In genomic region chr1:207981976-207982375, GRCh38 we compare ENCODE assay signal across 8 cellular contexts.
DNase-seq lines count a peak whose midpoint lies in the region; ATAC-seq and TF ChIP-seq lines count a peak whose summit lies in the region.

No MANE protein-coding gene starts in this region.

- no peaks in the 10 kb centered on the region for H3K36me3 Mint-ChIP-seq in activated CD4-positive, alpha-beta memory T cell treated with anti-CD3 and anti-CD28 coated beads, Interleukin-2, amount 10 ng/mL, durations not matched to agents 7 days and 5 days (ENCODE audit: low read depth)

- H3K27ac Mint-ChIP-seq in activated CD4-positive, alpha-beta memory T cell treated with anti-CD3 and anti-CD28 coated beads, Interleukin-2, amount 10 ng/mL, durations not matched to agents 7 days and 5 days: no peak overlapping the region

- H3K27ac ChIP-seq in liver (ENCODE audit: low read depth in 1 of 2, low read length in 2 of 2): no peak overlapping the region
- H3K27ac ChIP-seq in Peyer's patch: no peak overlapping the region

- no peaks in the 10 kb centered on the region for H3K9me3 ChIP-seq in liver (ENCODE audit: control insufficient read depth in 4 of 4, low read length in 3 of 4)
- H3K9me3 ChIP-seq in Peyer's patch: no peaks in the 10 kb centered on the region

- H3K9me3 Mint-ChIP-seq in activated CD4-positive, alpha-beta memory T cell treated with anti-CD3 and anti-CD28 coated beads, Interleukin-2, amount 10 ng/mL, durations not matched to agents 7 days and 5 days: no peaks in the 10 kb centered on the region

- WGBS in liver: 61% methylated on average over 2 of the region's 2 CpGs

- no peak overlapping the region for H3K4me3 ChIP-seq in GM06990 (replicated peaks; ENCODE audit: low read depth, low read length)
- no peak overlapping the region for H3K4me3 ChIP-seq in liver (ENCODE audit: low read depth in 1 of 3, low read length in 3 of 3)
- no peak overlapping the region for H3K4me3 ChIP-seq in Peyer's patch

- H3K27me3 Mint-ChIP-seq in activated CD4-positive, alpha-beta memory T cell treated with anti-CD3 and anti-CD28 coated beads, Interleukin-2, amount 10 ng/mL, durations not matched to agents 7 days and 5 days: peaks cover 20% of the 10 kb centered on the region

- H3K27me3 ChIP-seq in GM06990 (replicated peaks; ENCODE audit: control insufficient read depth, insufficient read depth, low read length): no peaks in the 10 kb centered on the region; the same call in 1 of the 2 replicates
- H3K27me3 ChIP-seq in liver (ENCODE audit: control insufficient read depth in 4 of 4, insufficient read depth in 4 of 4, low read length in 3 of 4): no peaks in the 10 kb centered on the region
- H3K27me3 ChIP-seq in Peyer's patch: no peaks in the 10 kb centered on the region

- TF ChIP-seq RAD21 in liver (IDR thresholded peaks at IDR 0.05): peak in 1 of 2 donors; percentile 51

- TF ChIP-seq POLR2A in Peyer's patch (IDR thresholded peaks at IDR 0.05): no peak

- peak; percentile 71 for TF ChIP-seq CTCF in GM06990 (IDR thresholded peaks at IDR 0.05; ENCODE audit: insufficient read depth, low read length, poor library complexity, severe bottlenecking)
- peak; percentile 29 for TF ChIP-seq CTCF in liver (IDR thresholded peaks at IDR 0.05; ENCODE audit: low read depth, low read length, missing input control)
- peak in 1 of 6 experiments; percentile 7 for TF ChIP-seq CTCF in Peyer's patch (IDR thresholded peaks at IDR 0.05)

- CTCF ChIA-PET in activated CD4-positive, alpha-beta memory T cell treated with anti-CD3 and anti-CD28 coated beads, Interleukin-2, amount 10 ng/mL, durations not matched to agents 7 days and 5 days (lab: Charles Lee): interaction anchor here (0.6 to 1.1 kb wide), 2 partner anchors 11 to 17 kb away, joined by 3 read pairs; no protein-coding TSS in a partner anchor

- H3K4me1 Mint-ChIP-seq in activated CD4-positive, alpha-beta memory T cell treated with anti-CD3 and anti-CD28 coated beads, Interleukin-2, amount 10 ng/mL, durations not matched to agents 7 days and 5 days: no peaks in the 10 kb centered on the region

- H3K36me3 ChIP-seq in GM06990 (ENCODE audit: control insufficient read depth, insufficient read depth, low read length) (no peaks in the 10 kb centered on the region), liver (ENCODE audit: control insufficient read depth in 4 of 4, insufficient read depth in 3 of 4, low read depth in 1 of 4, low read length in 3 of 4) (no peaks in the 10 kb centered on the region), Peyer's patch (no peaks in the 10 kb centered on the region)

- H3K4me3 Mint-ChIP-seq in activated CD4-positive, alpha-beta memory T cell treated with anti-CD3 and anti-CD28 coated beads, Interleukin-2, amount 10 ng/mL, durations not matched to agents 7 days and 5 days: no peak overlapping the region

- H3K4me1 ChIP-seq in liver (ENCODE audit: control insufficient read depth in 4 of 4, insufficient read depth in 4 of 4, low read length in 3 of 4): no peaks in the 10 kb centered on the region
- H3K4me1 ChIP-seq in Peyer's patch: peaks cover 0 to 9% (median 0%) of the 10 kb centered on the region in 4 donors

- DNase-seq in GM06990 (ENCODE audit: extremely low read depth, insufficient read length): no peak
- DNase-seq in putamen (ENCODE audit: low spot score): no peak
- no peak for DNase-seq in Peyer's patch
- DNase-seq in activated CD4-positive, alpha-beta memory T cell treated with anti-CD3 and anti-CD28 coated beads, Interleukin-2, amount 10 ng/mL, durations not matched to agents 7 days and 5 days: no peak

- POLR2A ChIA-PET in activated CD4-positive, alpha-beta memory T cell treated with anti-CD3 and anti-CD28 coated beads, Interleukin-2, amount 10 ng/mL, durations not matched to agents 7 days and 5 days (lab: Charles Lee): no interaction called here

- H3K9ac ChIP-seq in liver (ENCODE audit: low read depth in 1 of 2, low read length in 2 of 2): no peak overlapping the region

- ATAC-seq in HG02852 (IDR thresholded peaks at IDR 0.05; ENCODE audit: unreplicated experiment) (peak; percentile 56), SK-N-SH treated with all-trans-retinoic acid at 6 μM for 48 hours (peak; percentile 91), HG03378 (IDR thresholded peaks at IDR 0.05; ENCODE audit: unreplicated experiment) (no peak)

TF ChIP-seq in SK-N-SH treated with all-trans-retinoic acid at 6 μM for 48 hours, 23 proteins besides CTCF, POLR2A, EP300 and RAD21 (continues in another document):
- no peak for TF ChIP-seq CSDC2 (CRISPR knock-in tag; IDR thresholded peaks at IDR 0.05)
- no peak for TF ChIP-seq ZNF70 (CRISPR knock-in tag; IDR thresholded peaks at IDR 0.05)
- no peak for TF ChIP-seq GLIS3 (CRISPR knock-in tag; IDR thresholded peaks at IDR 0.05)
- no peak for TF ChIP-seq ARNTL (CRISPR knock-in tag; IDR thresholded peaks at IDR 0.05; ENCODE audit: borderline replicate concordance, low read depth)
- no peak for TF ChIP-seq ZFP3 (CRISPR knock-in tag; IDR thresholded peaks at IDR 0.05)
- TF ChIP-seq OSR1 (CRISPR knock-in tag; IDR thresholded peaks at IDR 0.05): no peak
- TF ChIP-seq BACH2 (CRISPR knock-in tag; IDR thresholded peaks at IDR 0.05; ENCODE audit: borderline replicate concordance): no peak
- no peak for TF ChIP-seq ZNF8 (CRISPR knock-in tag; IDR thresholded peaks at IDR 0.05)
- TF ChIP-seq ISL1 (CRISPR knock-in tag; IDR thresholded peaks at IDR 0.05): no peak
- TF ChIP-seq TCF4 (CRISPR knock-in tag; IDR thresholded peaks at IDR 0.05; ENCODE audit: borderline replicate concordance): no peak
- no peak for TF ChIP-seq ESRRG (CRISPR knock-in tag; IDR thresholded peaks at IDR 0.05)
- no peak for TF ChIP-seq CREB5 (CRISPR knock-in tag; IDR thresholded peaks at IDR 0.05; ENCODE audit: low read depth)
- TF ChIP-seq SNAI2 (CRISPR knock-in tag; IDR thresholded peaks at IDR 0.05): no peak
- no peak for TF ChIP-seq RARB (CRISPR knock-in tag; IDR thresholded peaks at IDR 0.05)
- TF ChIP-seq ZFP30 (CRISPR knock-in tag; IDR thresholded peaks at IDR 0.05): no peak

TF ChIP-seq in liver, 16 proteins besides CTCF, POLR2A, EP300 and RAD21:
- TF ChIP-seq REST (IDR thresholded peaks at IDR 0.05) (no peak), RXRA (IDR thresholded peaks at IDR 0.05) (no peak), NR2F2 (IDR thresholded peaks at IDR 0.05) (no peak), FOXA2 (IDR thresholded peaks at IDR 0.05) (no peak), EGR1 (IDR thresholded peaks at IDR 0.05; ENCODE audit: low read depth in 2 of 2) (no peak), YY1 (IDR thresholded peaks at IDR 0.05) (no peak), GABPA (IDR thresholded peaks at IDR 0.05 in 1 of 2, conservative IDR thresholded peaks at IDR 0.05 in 1 of 2) (no peak), HNF4A (conservative IDR thresholded peaks at IDR 0.05) (no peak), MAX (IDR thresholded peaks at IDR 0.05) (no peak), ATF3 (IDR thresholded peaks at IDR 0.05) (no peak), JUND (IDR thresholded peaks at IDR 0.05) (no peak), TAF1 (conservative IDR thresholded peaks at IDR 0.05) (no peak), HNF4G (IDR thresholded peaks at IDR 0.05) (no peak), FOXA1 (IDR thresholded peaks at IDR 0.05) (no peak), SP1 (IDR thresholded peaks at IDR 0.05) (no peak), ZBTB33 (IDR thresholded peaks at IDR 0.05) (no peak)
